ENCODE assay signal across 8 cellular contexts in genomic region chr19:17406039-17406886, GRCh38. TPM values are rescaled to one million over a fixed set of nuclear protein-coding genes. Genes with fewer than 3 reads are reported as not detected.
DNase-seq lines count a peak whose midpoint lies in the region; TF ChIP-seq lines count a peak whose summit lies in the region.

No MANE protein-coding gene starts in this region.

- H3K4me3 ChIP-seq in adipocyte (ENCODE audit: low read length): peak overlapping the region; percentile 32

- no peak overlapping the region for H3K9ac ChIP-seq in adipocyte (ENCODE audit: low read length)

- H3K27ac Mint-ChIP-seq in activated T-cell treated with anti-CD3 and anti-CD28 coated beads, Interleukin-2, amount 50 U/mL, for 24 hours: peak overlapping the region; percentile 96
- H3K27ac Mint-ChIP-seq in mesothelial cell of epicardium: peak overlapping the region; percentile 93

- H3K27me3 Mint-ChIP-seq in activated T-cell treated with anti-CD3 and anti-CD28 coated beads, Interleukin-2, amount 50 U/mL, for 24 hours: no peaks in the 10 kb centered on the region
- no peaks in the 10 kb centered on the region for H3K27me3 Mint-ChIP-seq in mesothelial cell of epicardium (ENCODE audit: low read depth)

- DNase-seq in activated T-cell treated with anti-CD3 and anti-CD28 coated beads, Interleukin-2, amount 50 U/mL, for 24 hours: peak; percentile 34
- DNase-seq in activated T-cell treated with anti-CD3 and anti-CD28 coated beads for 4 hours (no peak), KG1 (lab: John Stamatoyannopoulos, UW) (peak; percentile 30), adipocyte (ENCODE audit: low read depth) (no peak), mesothelial cell of epicardium (ENCODE audit: low spot score in 2 of 2, unreplicated experiment in 2 of 2) (no peak), 8988T (no peak), SK-N-DZ (ENCODE audit: low spot score) (no peak), LoVo (ENCODE audit: low spot score) (no peak)

- H3K27me3 ChIP-seq in adipocyte (replicated peaks; ENCODE audit: control insufficient read depth, insufficient read depth, low read length): no peaks in the 10 kb centered on the region

- no peak for TF ChIP-seq CTCF in mesothelial cell of epicardium (IDR thresholded peaks at IDR 0.05; ENCODE audit: unreplicated experiment)

- H3K4me3 Mint-ChIP-seq in activated T-cell treated with anti-CD3 and anti-CD28 coated beads, Interleukin-2, amount 50 U/mL, for 24 hours: peak overlapping the region; percentile 81
- peak overlapping the region; percentile 83 for H3K4me3 Mint-ChIP-seq in mesothelial cell of epicardium

- H3K36me3 Mint-ChIP-seq in activated T-cell treated with anti-CD3 and anti-CD28 coated beads, Interleukin-2, amount 50 U/mL, for 24 hours (ENCODE audit: low read depth): peaks cover 43% of the 10 kb centered on the region
- peaks cover 3% of the 10 kb centered on the region for H3K36me3 Mint-ChIP-seq in mesothelial cell of epicardium

- peaks cover 47% of the 10 kb centered on the region for H3K4me1 Mint-ChIP-seq in activated T-cell treated with anti-CD3 and anti-CD28 coated beads, Interleukin-2, amount 50 U/mL, for 24 hours (ENCODE audit: low read depth)
- H3K4me1 Mint-ChIP-seq in mesothelial cell of epicardium: peaks cover 37% of the 10 kb centered on the region

- H3K4me1 ChIP-seq in adipocyte (ENCODE audit: control insufficient read depth, insufficient read depth, low read length): peaks cover 9% of the 10 kb centered on the region

- no peaks in the 10 kb centered on the region for H3K9me3 Mint-ChIP-seq in activated T-cell treated with anti-CD3 and anti-CD28 coated beads, Interleukin-2, amount 50 U/mL, for 24 hours
- no peaks in the 10 kb centered on the region for H3K9me3 Mint-ChIP-seq in mesothelial cell of epicardium

- H3K9me3 ChIP-seq in adipocyte (ENCODE audit: control insufficient read depth, low read length): no peaks in the 10 kb centered on the region

- no peaks in the 10 kb centered on the region for H3K36me3 ChIP-seq in adipocyte (ENCODE audit: control insufficient read depth, insufficient read depth, low read length, severe bottlenecking)

RNA-seq across cellular contexts. Expression of gene BST2, which starts 0.8 kb away (rescaled TPM):
- total RNA-seq in mesothelial cell of epicardium: 326 to 362 TPM (median 360 TPM) in 3 replicates
- 28.7 and 30.0 TPM in 2 replicates for polyA plus RNA-seq in SK-N-DZ (2014; cell fraction: cytosol; rRNA removed)
- polyA plus RNA-seq in SK-N-DZ (2014; cell fraction: nucleus; rRNA removed): 16.6 and 18.5 TPM in 2 replicates

RNA-seq across cellular contexts. Expression of gene CCDC194, which starts 12.3 kb away (rescaled TPM):
- total RNA-seq in mesothelial cell of epicardium: 8.7 to 11.9 TPM (median 10.9 TPM) in 3 replicates
- not detected in 2 replicates for polyA plus RNA-seq in SK-N-DZ (2014; cell fraction: cytosol; rRNA removed)
- not detected in 2 replicates for polyA plus RNA-seq in SK-N-DZ (2014; cell fraction: nucleus; rRNA removed)

RNA-seq across cellular contexts. Expression of gene MVB12A, which starts 13.6 kb away (rescaled TPM):
- total RNA-seq in mesothelial cell of epicardium: 53.5 to 57.2 TPM (median 54.5 TPM) in 3 replicates
- polyA plus RNA-seq in SK-N-DZ (2014; cell fraction: cytosol; rRNA removed): 149 and 153 TPM in 2 replicates
- polyA plus RNA-seq in SK-N-DZ (2014; cell fraction: nucleus; rRNA removed): 92.8 and 117 TPM in 2 replicates

RNA-seq across cellular contexts. Expression of gene PLVAP, which starts 29.1 kb away (rescaled TPM):
- total RNA-seq in mesothelial cell of epicardium: 0.93 to 1.1 TPM (median 0.94 TPM) in 3 replicates
- polyA plus RNA-seq in SK-N-DZ (2014; cell fraction: cytosol; rRNA removed): not detected in 2 replicates
- polyA plus RNA-seq in SK-N-DZ (2014; cell fraction: nucleus; rRNA removed): not detected in 2 replicates

RNA-seq across cellular contexts. Expression of gene TMEM221, which starts 42.2 kb away (rescaled TPM):
- 4.8 to 6.0 TPM (median 5.1 TPM) in 3 replicates for total RNA-seq in mesothelial cell of epicardium
- polyA plus RNA-seq in SK-N-DZ (2014; cell fraction: cytosol; rRNA removed): 0.07 and 0.25 TPM in 2 replicates
- polyA plus RNA-seq in SK-N-DZ (2014; cell fraction: nucleus; rRNA removed): not detected in 2 replicates

Comparison
In these comparisons a context has a peak if more than half of its experiments do, and no peak if none do; other contexts are left out.
1. DNase-seq: peak in activated T-cell treated with anti-CD3 and anti-CD28 coated beads, Interleukin-2, amount 50 U/mL, for 24 hours (single experiment) and KG1 (single experiment); none in activated T-cell treated with anti-CD3 and anti-CD28 coated beads for 4 hours (single experiment), adipocyte (single experiment), mesothelial cell of epicardium (0 of 2), 8988T (single experiment), SK-N-DZ (single experiment) and LoVo (single experiment).